Comparison of ENCODE assay signal across 14 cellular contexts in the genomic region with DNA sequence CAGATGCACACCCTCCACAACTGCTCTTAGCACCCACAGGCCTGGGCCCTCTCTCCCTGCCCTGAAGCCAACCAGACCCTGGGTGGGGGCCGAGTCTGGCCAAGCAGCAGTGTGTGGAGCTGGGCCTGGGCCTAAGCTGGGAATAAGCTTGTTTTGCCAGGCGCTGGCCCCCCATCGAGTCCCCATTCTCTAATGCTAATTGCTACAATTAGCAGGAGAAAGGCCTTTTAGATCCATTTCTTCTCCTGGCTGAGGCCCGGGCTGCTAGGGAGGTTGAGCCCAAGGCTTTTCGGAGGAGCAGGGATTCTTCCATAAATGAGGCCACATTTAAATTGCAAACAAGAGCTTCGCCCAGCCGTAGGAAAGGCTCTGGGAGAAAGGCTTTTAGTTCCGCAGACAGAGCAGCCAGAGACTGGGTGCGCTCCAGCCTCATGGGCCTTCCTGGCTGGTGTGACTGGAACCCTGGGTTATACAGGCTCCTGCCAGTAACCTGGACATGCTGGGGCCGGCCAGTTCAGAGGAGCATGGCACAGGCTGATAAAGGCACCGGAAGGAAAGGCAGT. TPM values are rescaled to one million over a fixed set of nuclear protein-coding genes. Genes with fewer than 3 reads are reported as not detected.
DNase-seq lines count a peak whose midpoint lies in the region; ATAC-seq and TF ChIP-seq lines count a peak whose summit lies in the region.
"Had no signal": no experiment of that assay in that cellular context is flagged by ENCODE, and none has a peak within 500 bp of the region (broad histone marks: within the 10 kb centered on the region; RNA-seq: fewer than 3 reads in every experiment).

No MANE protein-coding gene starts in this region.

- peak overlapping the region; percentile 97 for H3K27ac ChIP-seq in HUES64 (ENCODE audit: low read depth, low read length)
- no peak overlapping the region for H3K27ac ChIP-seq in SJCRH30
- H3K27ac ChIP-seq: brain microvascular endothelial cell had no signal

- H3K4me3 ChIP-seq in HUES64 (ENCODE audit: low read length) (peak overlapping the region; percentile 7), SJCRH30 (no peak overlapping the region)

- H3K27ac Mint-ChIP-seq in WTC11 (peak overlapping the region; percentile 99), endothelial cell (ENCODE audit: unreplicated experiment) (no peak overlapping the region)

- H3K27me3 Mint-ChIP-seq in WTC11 (ENCODE audit: low read depth), result peaks cover 6% of the 10 kb centered on the region; the same call in 1 of the 2 replicates
- H3K27me3 Mint-ChIP-seq in endothelial cell (ENCODE audit: unreplicated experiment), result peaks cover 11% of the 10 kb centered on the region
- H3K27me3 Mint-ChIP-seq: effector memory CD8-positive, alpha-beta T cell had no signal

- H3K36me3 ChIP-seq in HUES64 (ENCODE audit: insufficient read depth, low read length), result no peaks in the 10 kb centered on the region
- H3K36me3 ChIP-seq in SJCRH30, result peaks cover 94% of the 10 kb centered on the region
- H3K36me3 ChIP-seq: brain microvascular endothelial cell had no signal

- peaks cover 95% of the 10 kb centered on the region for H3K4me1 Mint-ChIP-seq in WTC11
- peaks cover 33% of the 10 kb centered on the region for H3K4me1 Mint-ChIP-seq in endothelial cell (ENCODE audit: unreplicated experiment)

- TF ChIP-seq CTCF in WTC11 (IDR thresholded peaks at IDR 0.05) (no peak), endothelial cell (IDR thresholded peaks at IDR 0.05; ENCODE audit: unreplicated experiment) (no peak)

- H3K36me3 Mint-ChIP-seq in WTC11, result peaks cover 6% of the 10 kb centered on the region
- H3K36me3 Mint-ChIP-seq in endothelial cell (ENCODE audit: low read depth, unreplicated experiment), result peaks cover 12% of the 10 kb centered on the region

- H3K9me3 ChIP-seq in HUES64 (ENCODE audit: insufficient read depth, low read depth, low read length) (no peaks in the 10 kb centered on the region), SJCRH30 (replicated peaks) (no peaks in the 10 kb centered on the region)
- H3K9me3 ChIP-seq: SK-N-SH had no signal

- no peak for TF ChIP-seq POLR2A in GM18505 (IDR thresholded peaks at IDR 0.05; ENCODE audit: borderline replicate concordance, extremely low read depth, insufficient read depth, insufficient read length)

- ATAC-seq in WTC11 (peak; percentile 84), GM18505 (IDR thresholded peaks at IDR 0.05; ENCODE audit: unreplicated experiment) (no peak)
- ATAC-seq: effector memory CD8-positive, alpha-beta T cell had no signal

- 4% methylated on average over 11 of the region's 11 CpGs for WGBS in HUES64

- H3K4me1 ChIP-seq in HUES64 (ENCODE audit: insufficient read depth, low read length) (peaks cover 79% of the 10 kb centered on the region), SJCRH30 (peaks cover 30% of the 10 kb centered on the region)

- H3K27me3 ChIP-seq in HUES64 (ENCODE audit: insufficient read depth, low read length), result peaks cover 28% of the 10 kb centered on the region; the same call in 1 of the 2 replicates
- no peaks in the 10 kb centered on the region for H3K27me3 ChIP-seq in SJCRH30
- H3K27me3 ChIP-seq: brain microvascular endothelial cell had no signal

- DNase-seq in WTC11 (ENCODE audit: low spot score) (peak; percentile 96), iPS-NIHi11 (ENCODE audit: low spot score) (peak; percentile 84), putamen (ENCODE audit: low spot score) (peak; percentile 55), DMS79 treated with DMSO at 0.1 percent for 48 hours (lab: John Stamatoyannopoulos, UW) (no peak), SJCRH30 (no peak), endothelial cell (ENCODE audit: low spot score) (no peak)
- DNase-seq: brain microvascular endothelial cell; effector memory CD8-positive, alpha-beta T cell; NCI-H1092; NCI-H226; SK-N-SH; stimulated activated CD4-positive, alpha-beta T cell treated with anti-CD3 and anti-CD28 coated beads, Interleukin-2, amount 100 ng/mL, for 48 hours had no signal

- POLR2A ChIA-PET in WTC11 (lab: Charles Lee), result interaction anchor here (1.0 to 1.7 kb wide), 4 partner anchors 10 to 192 kb away, joined by 3 to 9 read pairs (median 7); a partner anchor contains a TSS

- H3K9ac ChIP-seq in HUES64 (ENCODE audit: low read depth, low read length), result peak overlapping the region; percentile 55
- H3K9ac ChIP-seq: SK-N-SH had no signal

- CTCF ChIA-PET in WTC11 (lab: Charles Lee), result interaction anchor here (0.8 to 2.9 kb wide), 18 partner anchors 9 to 199 kb away, joined by 3 to 34 read pairs (median 5); a partner anchor contains a TSS

- H3K9me3 Mint-ChIP-seq in WTC11, result no peaks in the 10 kb centered on the region
- H3K9me3 Mint-ChIP-seq in endothelial cell (ENCODE audit: unreplicated experiment), result no peaks in the 10 kb centered on the region
- H3K9me3 Mint-ChIP-seq: effector memory CD8-positive, alpha-beta T cell had no signal

- H3K4me3 Mint-ChIP-seq in WTC11 (peak overlapping the region; percentile 24), endothelial cell (ENCODE audit: unreplicated experiment) (no peak overlapping the region)
- H3K4me3 Mint-ChIP-seq: effector memory CD8-positive, alpha-beta T cell had no signal

TF ChIP-seq in WTC11, 78 proteins besides CTCF, POLR2A, EP300 and RAD21:
- TF ChIP-seq ZNF219 (CRISPR knock-in tag; IDR thresholded peaks at IDR 0.05; ENCODE audit: borderline replicate concordance), result 0 out of 2 replicates have a peak, but pooled peaks have one; percentile 13
- no peak for TF ChIP-seq ZNF671 (CRISPR knock-in tag; IDR thresholded peaks at IDR 0.05)
- TF ChIP-seq, protein P1, sequence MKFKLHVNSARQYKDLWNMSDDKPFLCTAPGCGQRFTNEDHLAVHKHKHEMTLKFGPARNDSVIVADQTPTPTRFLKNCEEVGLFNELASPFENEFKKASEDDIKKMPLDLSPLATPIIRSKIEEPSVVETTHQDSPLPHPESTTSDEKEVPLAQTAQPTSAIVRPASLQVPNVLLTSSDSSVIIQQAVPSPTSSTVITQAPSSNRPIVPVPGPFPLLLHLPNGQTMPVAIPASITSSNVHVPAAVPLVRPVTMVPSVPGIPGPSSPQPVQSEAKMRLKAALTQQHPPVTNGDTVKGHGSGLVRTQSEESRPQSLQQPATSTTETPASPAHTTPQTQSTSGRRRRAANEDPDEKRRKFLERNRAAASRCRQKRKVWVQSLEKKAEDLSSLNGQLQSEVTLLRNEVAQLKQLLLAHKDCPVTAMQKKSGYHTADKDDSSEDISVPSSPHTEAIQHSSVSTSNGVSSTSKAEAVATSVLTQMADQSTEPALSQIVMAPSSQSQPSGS (CRISPR knock-in tag; IDR thresholded peaks at IDR 0.05; ENCODE audit: borderline replicate concordance, low read depth), result no peak
- TF ChIP-seq, protein P2, sequence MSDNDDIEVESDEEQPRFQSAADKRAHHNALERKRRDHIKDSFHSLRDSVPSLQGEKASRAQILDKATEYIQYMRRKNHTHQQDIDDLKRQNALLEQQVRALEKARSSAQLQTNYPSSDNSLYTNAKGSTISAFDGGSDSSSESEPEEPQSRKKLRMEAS (CRISPR knock-in tag; IDR thresholded peaks at IDR 0.05), result peak; percentile 50; the same call in 1 of the 2 replicates
- peak; percentile 75; the same call in 1 of the 2 replicates for TF ChIP-seq TEAD1 (CRISPR knock-in tag; IDR thresholded peaks at IDR 0.05)
- TF ChIP-seq, protein P3, sequence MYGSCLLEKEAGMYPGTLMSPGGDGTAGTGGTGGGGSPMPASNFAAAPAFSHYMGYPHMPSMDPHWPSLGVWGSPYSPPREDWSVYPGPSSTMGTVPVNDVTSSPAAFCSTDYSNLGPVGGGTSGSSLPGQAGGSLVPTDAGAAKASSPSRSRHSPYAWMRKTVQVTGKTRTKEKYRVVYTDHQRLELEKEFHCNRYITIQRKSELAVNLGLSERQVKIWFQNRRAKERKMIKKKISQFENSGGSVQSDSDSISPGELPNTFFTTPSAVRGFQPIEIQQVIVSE (CRISPR knock-in tag; IDR thresholded peaks at IDR 0.05; ENCODE audit: borderline replicate concordance), result no peak
- TF ChIP-seq, protein P4, sequence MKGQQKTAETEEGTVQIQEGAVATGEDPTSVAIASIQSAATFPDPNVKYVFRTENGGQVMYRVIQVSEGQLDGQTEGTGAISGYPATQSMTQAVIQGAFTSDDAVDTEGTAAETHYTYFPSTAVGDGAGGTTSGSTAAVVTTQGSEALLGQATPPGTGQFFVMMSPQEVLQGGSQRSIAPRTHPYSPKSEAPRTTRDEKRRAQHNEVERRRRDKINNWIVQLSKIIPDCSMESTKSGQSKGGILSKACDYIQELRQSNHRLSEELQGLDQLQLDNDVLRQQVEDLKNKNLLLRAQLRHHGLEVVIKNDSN (CRISPR knock-in tag; IDR thresholded peaks at IDR 0.05), result 0 out of 2 replicates have a peak, but pooled peaks have one; percentile 5
- peak; percentile 37; the same call in 1 of the 2 replicates for TF ChIP-seq FOXK1 (CRISPR knock-in tag; IDR thresholded peaks at IDR 0.05)
- TF ChIP-seq ZNF232 (CRISPR knock-in tag; IDR thresholded peaks at IDR 0.05), result no peak
- TF ChIP-seq, protein P5, sequence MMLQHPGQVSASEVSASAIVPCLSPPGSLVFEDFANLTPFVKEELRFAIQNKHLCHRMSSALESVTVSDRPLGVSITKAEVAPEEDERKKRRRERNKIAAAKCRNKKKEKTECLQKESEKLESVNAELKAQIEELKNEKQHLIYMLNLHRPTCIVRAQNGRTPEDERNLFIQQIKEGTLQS (CRISPR knock-in tag; conservative IDR thresholded peaks at IDR 0.05), result no peak
- TF ChIP-seq ZNF423 (CRISPR knock-in tag; IDR thresholded peaks at IDR 0.05), result peak; percentile 52
- TF ChIP-seq, protein P6, sequence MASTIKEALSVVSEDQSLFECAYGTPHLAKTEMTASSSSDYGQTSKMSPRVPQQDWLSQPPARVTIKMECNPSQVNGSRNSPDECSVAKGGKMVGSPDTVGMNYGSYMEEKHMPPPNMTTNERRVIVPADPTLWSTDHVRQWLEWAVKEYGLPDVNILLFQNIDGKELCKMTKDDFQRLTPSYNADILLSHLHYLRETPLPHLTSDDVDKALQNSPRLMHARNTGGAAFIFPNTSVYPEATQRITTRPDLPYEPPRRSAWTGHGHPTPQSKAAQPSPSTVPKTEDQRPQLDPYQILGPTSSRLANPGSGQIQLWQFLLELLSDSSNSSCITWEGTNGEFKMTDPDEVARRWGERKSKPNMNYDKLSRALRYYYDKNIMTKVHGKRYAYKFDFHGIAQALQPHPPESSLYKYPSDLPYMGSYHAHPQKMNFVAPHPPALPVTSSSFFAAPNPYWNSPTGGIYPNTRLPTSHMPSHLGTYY (CRISPR knock-in tag; IDR thresholded peaks at IDR 0.05), result no peak
- 0 out of 2 replicates have a peak, but pooled peaks have one; percentile 2 for TF ChIP-seq TEAD4 (CRISPR knock-in tag; IDR thresholded peaks at IDR 0.05)
- TF ChIP-seq GTF2I (CRISPR knock-in tag; conservative IDR thresholded peaks at IDR 0.05), result no peak
TF ChIP-seq in WTC11: peak in this region for 7.

RNA-seq across cellular contexts. Expression of a gene that starts 6.4 kb away (rescaled TPM):
- 0.15 TPM for polyA plus RNA-seq in HUES64 (2013, experiment 1 of 2)
- 0.19 TPM for polyA plus RNA-seq in HUES64 (2013, experiment 2 of 2)
- total RNA-seq in WTC11 (2021), result 2.1 to 2.4 TPM (median 2.3 TPM) in 3 replicates
- total RNA-seq in SJCRH30 (2014; rRNA removed; shearing (Covaris generic)), result 8.5 and 12.3 TPM in 2 replicates
- 1.2 TPM for total RNA-seq in endothelial cell (ENCODE audit: unreplicated experiment)

Comparison
In these comparisons a context has a peak if more than half of its experiments do, and no peak if none do; other contexts are left out.
1. DNase-seq: peak in WTC11 (single experiment), iPS-NIHi11 (single experiment) and putamen (single experiment); none in DMS79 treated with DMSO at 0.1 percent for 48 hours (single experiment), SJCRH30 (0 of 2) and endothelial cell (single experiment).